ENCODE assay signal across 15 cellular contexts in the genomic region with DNA sequence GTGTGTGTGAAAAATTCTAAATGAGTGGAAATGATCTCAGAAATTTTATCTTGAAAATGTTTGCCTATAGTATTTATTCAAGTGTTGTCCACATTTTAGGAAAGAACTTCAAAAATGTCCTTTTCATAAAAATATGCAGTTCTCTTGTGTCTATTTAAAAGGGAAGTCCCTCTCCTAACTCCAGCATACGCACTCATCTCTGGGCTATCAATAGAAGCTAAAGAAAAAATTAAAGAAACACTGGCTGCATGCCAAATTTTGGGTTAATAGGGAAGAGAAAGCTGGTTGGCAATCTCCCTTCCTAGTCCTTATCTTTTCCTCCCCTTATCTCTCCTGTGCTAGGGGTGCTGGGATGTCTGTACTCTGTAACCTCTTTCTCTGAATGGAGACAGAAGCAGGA.
DNase-seq lines count a peak whose midpoint lies in the region; ATAC-seq and TF ChIP-seq lines count a peak whose summit lies in the region.
"Had no signal": no experiment of that assay in that cellular context is flagged by ENCODE, and none has a peak within 500 bp of the region (broad histone marks: within the 10 kb centered on the region; RNA-seq: fewer than 3 reads in every experiment).

No MANE protein-coding gene starts in this region.

- no peaks in the 10 kb centered on the region for H3K9me2 ChIP-seq in SK-N-SH

- POLR2A ChIA-PET in SK-N-SH (lab: Yijun Ruan, JAX): no interaction called here

- no peak overlapping the region for H3K4me2 ChIP-seq in SK-N-SH
- H3K4me2 ChIP-seq: KMS-11 had no signal

- H3K9ac ChIP-seq in SK-N-SH: no peak overlapping the region
- H3K9ac ChIP-seq: KMS-11 had no signal

- H3K9me3 ChIP-seq in cardiac muscle cell (ENCODE audit: low read depth): no peaks in the 10 kb centered on the region
- H3K9me3 ChIP-seq in right atrium auricular region: no peaks in the 10 kb centered on the region
- H3K9me3 ChIP-seq in SK-N-SH: no peaks in the 10 kb centered on the region
- H3K9me3 ChIP-seq: ascending aorta, psoas muscle had no signal

- no peak for ATAC-seq in HG02623 (IDR thresholded peaks at IDR 0.05; ENCODE audit: unreplicated experiment)
- ATAC-seq: psoas muscle had no signal

- TF ChIP-seq CTCF in cardiac muscle cell (IDR thresholded peaks at IDR 0.05; ENCODE audit: low read depth, low read length) (no peak), right atrium auricular region (IDR thresholded peaks at IDR 0.05) (no peak), SK-N-SH (IDR thresholded peaks at IDR 0.05) (no peak)

- H3K27me3 ChIP-seq in cardiac muscle cell (no peaks in the 10 kb centered on the region), right atrium auricular region (no peaks in the 10 kb centered on the region), SK-N-SH (ENCODE audit: insufficient read depth) (no peaks in the 10 kb centered on the region)
- H3K27me3 ChIP-seq: ascending aorta had no signal

- WGBS in SK-N-SH (ENCODE audit: low lambda C conversion rate): 85% methylated on average over 1 of the region's 1 CpG

- H3K36me3 ChIP-seq in cardiac muscle cell (no peaks in the 10 kb centered on the region), right atrium auricular region (no peaks in the 10 kb centered on the region), SK-N-SH (replicated peaks in 1 of 2; ENCODE audit: control insufficient read depth in 1 of 2, insufficient read depth in 2 of 2, low read length in 1 of 2) (no peaks in the 10 kb centered on the region)
- H3K36me3 ChIP-seq: ascending aorta had no signal

- H3K4me1 ChIP-seq in cardiac muscle cell (ENCODE audit: low read depth) (peaks cover 27% of the 10 kb centered on the region), right atrium auricular region (peaks cover 0 to 15% of the 10 kb centered on the region in 2 donors), SK-N-SH (ENCODE audit: control insufficient read depth in 1 of 2, insufficient read depth in 2 of 2, low read depth in 1 of 2, low read length in 1 of 2) (peaks cover 4 to 7% of the 10 kb centered on the region in 2 experiments; a peak in 3 of 4 replicates)

- CTCF ChIA-PET in SK-N-SH (lab: Yijun Ruan, JAX): interaction anchor here (0.9 kb wide), 1 partner anchor 27 kb away, joined by 3 read pairs; no protein-coding TSS in a partner anchor

- peaks cover 7% of the 10 kb centered on the region for H3F3A ChIP-seq in SK-N-SH (replicated peaks; ENCODE audit: insufficient read depth)

- H3K4me3 ChIP-seq in cardiac muscle cell (no peak overlapping the region), right atrium auricular region (no peak overlapping the region), SK-N-SH (ENCODE audit: low read depth in 2 of 2, low read length in 1 of 2) (no peak overlapping the region)
- H3K4me3 ChIP-seq: ascending aorta, psoas muscle had no signal

- H3K79me2 ChIP-seq in SK-N-SH (ENCODE audit: insufficient read depth): no peaks in the 10 kb centered on the region

- H3K27ac ChIP-seq in cardiac muscle cell: peak overlapping the region; percentile 1
- H3K27ac ChIP-seq in right atrium auricular region: no peak overlapping the region
- no peak overlapping the region for H3K27ac ChIP-seq in SK-N-SH (ENCODE audit: low read depth in 2 of 2, low read length in 1 of 2)
- H3K27ac ChIP-seq: ascending aorta, KMS-11, psoas muscle had no signal

- peak in 1 of 2 experiments; percentile 84; a peak in 2 of 4 replicates for TF ChIP-seq EP300 in SK-N-SH (IDR thresholded peaks at IDR 0.05; ENCODE audit: borderline replicate concordance in 1 of 2, low read depth in 1 of 2, low read length in 1 of 2)

- H4K20me1 ChIP-seq in SK-N-SH (ENCODE audit: insufficient read depth): no peaks in the 10 kb centered on the region

- peak; percentile 25; the same call in 1 of the 2 replicates for TF ChIP-seq RAD21 in SK-N-SH (IDR thresholded peaks at IDR 0.05; ENCODE audit: low read length)

- no peak overlapping the region for H2AFZ ChIP-seq in SK-N-SH (ENCODE audit: low read depth)

- peak; percentile 24 to 78 for DNase-seq in cardiac muscle cell (ENCODE audit: low read depth in 1 of 2, low spot score in 1 of 2)
- DNase-seq in right atrium auricular region (ENCODE audit: low spot score): no peak
- peak; percentile 57 for DNase-seq in SK-N-SH
- peak; percentile 57 for DNase-seq in globus pallidus (ENCODE audit: low spot score)
- DNase-seq in stimulated activated naive CD4-positive, alpha-beta T cell (lab: John Stamatoyannopoulos, UW): no peak
- DNase-seq in SW 1271 (lab: John Stamatoyannopoulos, UW): no peak
- no peak for DNase-seq in activated CD8-positive, alpha-beta memory T cell treated with anti-CD3 and anti-CD28 coated beads for 24 hours
- DNase-seq: activated CD4-positive, alpha-beta T cell treated with anti-CD3 and anti-CD28 coated beads, Interleukin-2, amount 10 ng/mL, durations not matched to agents 7 days and 5 days; H7; immature natural killer cell; NCI-H2081; psoas muscle had no signal

TF ChIP-seq in SK-N-SH, 30 proteins besides CTCF, POLR2A, EP300 and RAD21 (continues in another document):
- TF ChIP-seq TCF12 (IDR thresholded peaks at IDR 0.05) (peak; percentile 48), USF1 (IDR thresholded peaks at IDR 0.05; ENCODE audit: borderline replicate concordance, low read depth) (no peak), NRF1 (IDR thresholded peaks at IDR 0.05; ENCODE audit: low read depth, low read length) (no peak), TEAD4 (IDR thresholded peaks at IDR 0.05; ENCODE audit: borderline replicate concordance, insufficient read depth) (no peak), YY1 (IDR thresholded peaks at IDR 0.05; ENCODE audit: low read depth) (no peak), SIN3A (IDR thresholded peaks at IDR 0.05; ENCODE audit: borderline replicate concordance, low read depth, low read length) (no peak), POLR2AphosphoS5 (IDR thresholded peaks at IDR 0.05; ENCODE audit: low read depth, low read length) (no peak), FOSL2 (IDR thresholded peaks at IDR 0.05; ENCODE audit: borderline replicate concordance, low read depth) (no peak), TAF1 (IDR thresholded peaks at IDR 0.05; ENCODE audit: borderline replicate concordance, low read depth, low read length) (no peak), FOXM1 (IDR thresholded peaks at IDR 0.05; ENCODE audit: low read depth) (no peak), MEF2A (IDR thresholded peaks at IDR 0.05; ENCODE audit: borderline replicate concordance, low read depth) (no peak), REST (IDR thresholded peaks at IDR 0.05; ENCODE audit: low read depth, low read length) (no peak), FOXJ3 (CRISPR knock-in tag; IDR thresholded peaks at IDR 0.05) (peak; percentile 56; the same call in 1 of the 2 replicates), NFIC (IDR thresholded peaks at IDR 0.05; ENCODE audit: borderline replicate concordance) (peak; percentile 54), JUND (IDR thresholded peaks at IDR 0.05) (no peak), GABPA (IDR thresholded peaks at IDR 0.05; ENCODE audit: low read depth) (no peak), ELF1 (IDR thresholded peaks at IDR 0.05) (no peak), CHD2 (IDR thresholded peaks at IDR 0.05; ENCODE audit: low read length, partially characterized antibody) (no peak)
- TF ChIP-seq, protein P1, sequence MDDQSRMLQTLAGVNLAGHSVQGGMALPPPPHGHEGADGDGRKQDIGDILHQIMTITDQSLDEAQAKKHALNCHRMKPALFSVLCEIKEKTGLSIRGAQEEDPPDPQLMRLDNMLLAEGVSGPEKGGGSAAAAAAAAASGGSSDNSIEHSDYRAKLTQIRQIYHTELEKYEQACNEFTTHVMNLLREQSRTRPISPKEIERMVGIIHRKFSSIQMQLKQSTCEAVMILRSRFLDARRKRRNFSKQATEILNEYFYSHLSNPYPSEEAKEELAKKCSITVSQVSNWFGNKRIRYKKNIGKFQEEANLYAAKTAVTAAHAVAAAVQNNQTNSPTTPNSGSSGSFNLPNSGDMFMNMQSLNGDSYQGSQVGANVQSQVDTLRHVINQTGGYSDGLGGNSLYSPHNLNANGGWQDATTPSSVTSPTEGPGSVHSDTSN (IDR thresholded peaks at IDR 0.05): no peak
- TF ChIP-seq, protein P2, sequence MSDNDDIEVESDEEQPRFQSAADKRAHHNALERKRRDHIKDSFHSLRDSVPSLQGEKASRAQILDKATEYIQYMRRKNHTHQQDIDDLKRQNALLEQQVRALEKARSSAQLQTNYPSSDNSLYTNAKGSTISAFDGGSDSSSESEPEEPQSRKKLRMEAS (IDR thresholded peaks at IDR 0.05; ENCODE audit: low read depth): no peak

Comparison
In these comparisons a context has a peak if more than half of its experiments do, and no peak if none do; other contexts are left out.
1. DNase-seq: peak in cardiac muscle cell (2 of 2), SK-N-SH (single experiment) and globus pallidus (single experiment); none in right atrium auricular region (single experiment), stimulated activated naive CD4-positive, alpha-beta T cell (0 of 6), SW 1271 (0 of 2) and activated CD8-positive, alpha-beta memory T cell treated with anti-CD3 and anti-CD28 coated beads for 24 hours (single experiment).